Comparison of ENCODE assay signal across 2 cellular contexts in the genomic region with DNA sequence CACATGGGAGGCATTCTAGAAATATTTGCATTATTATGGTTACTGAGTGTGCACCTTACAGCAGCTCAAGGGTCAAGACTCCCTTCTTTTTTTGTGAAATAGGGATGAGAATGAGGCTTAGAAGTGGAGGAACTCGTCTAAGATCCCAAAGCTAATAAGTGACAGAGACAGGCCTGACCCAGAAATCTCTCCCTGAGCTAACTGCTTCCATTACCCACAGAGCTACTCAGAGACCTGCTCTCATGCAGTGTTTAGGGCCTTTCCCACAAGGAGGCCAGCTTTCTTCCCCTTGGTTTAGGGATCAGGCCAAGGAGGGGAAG.
TF ChIP-seq lines count a peak whose summit lies in the region.

No MANE protein-coding gene starts in this region.

TF ChIP-seq in SK-N-SH treated with all-trans-retinoic acid at 6 μM for 48 hours, 23 proteins besides CTCF, POLR2A, EP300 and RAD21 (continued from another document):
- TF ChIP-seq, protein P1, sequence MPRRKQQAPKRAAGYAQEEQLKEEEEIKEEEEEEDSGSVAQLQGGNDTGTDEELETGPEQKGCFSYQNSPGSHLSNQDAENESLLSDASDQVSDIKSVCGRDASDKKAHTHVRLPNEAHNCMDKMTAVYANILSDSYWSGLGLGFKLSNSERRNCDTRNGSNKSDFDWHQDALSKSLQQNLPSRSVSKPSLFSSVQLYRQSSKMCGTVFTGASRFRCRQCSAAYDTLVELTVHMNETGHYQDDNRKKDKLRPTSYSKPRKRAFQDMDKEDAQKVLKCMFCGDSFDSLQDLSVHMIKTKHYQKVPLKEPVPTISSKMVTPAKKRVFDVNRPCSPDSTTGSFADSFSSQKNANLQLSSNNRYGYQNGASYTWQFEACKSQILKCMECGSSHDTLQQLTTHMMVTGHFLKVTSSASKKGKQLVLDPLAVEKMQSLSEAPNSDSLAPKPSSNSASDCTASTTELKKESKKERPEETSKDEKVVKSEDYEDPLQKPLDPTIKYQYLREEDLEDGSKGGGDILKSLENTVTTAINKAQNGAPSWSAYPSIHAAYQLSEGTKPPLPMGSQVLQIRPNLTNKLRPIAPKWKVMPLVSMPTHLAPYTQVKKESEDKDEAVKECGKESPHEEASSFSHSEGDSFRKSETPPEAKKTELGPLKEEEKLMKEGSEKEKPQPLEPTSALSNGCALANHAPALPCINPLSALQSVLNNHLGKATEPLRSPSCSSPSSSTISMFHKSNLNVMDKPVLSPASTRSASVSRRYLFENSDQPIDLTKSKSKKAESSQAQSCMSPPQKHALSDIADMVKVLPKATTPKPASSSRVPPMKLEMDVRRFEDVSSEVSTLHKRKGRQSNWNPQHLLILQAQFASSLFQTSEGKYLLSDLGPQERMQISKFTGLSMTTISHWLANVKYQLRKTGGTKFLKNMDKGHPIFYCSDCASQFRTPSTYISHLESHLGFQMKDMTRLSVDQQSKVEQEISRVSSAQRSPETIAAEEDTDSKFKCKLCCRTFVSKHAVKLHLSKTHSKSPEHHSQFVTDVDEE (CRISPR knock-in tag; IDR thresholded peaks at IDR 0.05): no peak
- TF ChIP-seq ZNF70 (CRISPR knock-in tag; IDR thresholded peaks at IDR 0.05) (no peak), SNAI2 (CRISPR knock-in tag; IDR thresholded peaks at IDR 0.05) (no peak), OSR1 (CRISPR knock-in tag; IDR thresholded peaks at IDR 0.05) (no peak), PPARA (CRISPR knock-in tag; IDR thresholded peaks at IDR 0.05; ENCODE audit: borderline replicate concordance) (no peak), ISL1 (CRISPR knock-in tag; IDR thresholded peaks at IDR 0.05) (no peak), BACH2 (CRISPR knock-in tag; IDR thresholded peaks at IDR 0.05; ENCODE audit: borderline replicate concordance) (no peak)

TF ChIP-seq in GM23338, 12 proteins besides CTCF, POLR2A, EP300 and RAD21 (continued from another document):
- no peak for TF ChIP-seq ZNF462 (CRISPR knock-in tag; IDR thresholded peaks at IDR 0.05)
- TF ChIP-seq ZNF114 (CRISPR knock-in tag; IDR thresholded peaks at IDR 0.05): no peak
- no peak for TF ChIP-seq EZH2phosphoT487 (IDR thresholded peaks at IDR 0.05; ENCODE audit: unreplicated experiment)
- TF ChIP-seq POLR2AphosphoS5 (IDR thresholded peaks at IDR 0.05; ENCODE audit: low read depth): no peak
- no peak for TF ChIP-seq STAT1 (IDR thresholded peaks at IDR 0.05; ENCODE audit: unreplicated experiment)
- no peak for TF ChIP-seq JUNB (IDR thresholded peaks at IDR 0.05; ENCODE audit: unreplicated experiment)
- TF ChIP-seq, protein P2, sequence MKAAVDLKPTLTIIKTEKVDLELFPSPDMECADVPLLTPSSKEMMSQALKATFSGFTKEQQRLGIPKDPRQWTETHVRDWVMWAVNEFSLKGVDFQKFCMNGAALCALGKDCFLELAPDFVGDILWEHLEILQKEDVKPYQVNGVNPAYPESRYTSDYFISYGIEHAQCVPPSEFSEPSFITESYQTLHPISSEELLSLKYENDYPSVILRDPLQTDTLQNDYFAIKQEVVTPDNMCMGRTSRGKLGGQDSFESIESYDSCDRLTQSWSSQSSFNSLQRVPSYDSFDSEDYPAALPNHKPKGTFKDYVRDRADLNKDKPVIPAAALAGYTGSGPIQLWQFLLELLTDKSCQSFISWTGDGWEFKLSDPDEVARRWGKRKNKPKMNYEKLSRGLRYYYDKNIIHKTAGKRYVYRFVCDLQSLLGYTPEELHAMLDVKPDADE (IDR thresholded peaks at IDR 0.05): no peak
- TF ChIP-seq EZH2 (IDR thresholded peaks at IDR 0.05; ENCODE audit: low read depth, unreplicated experiment): no peak
- no peak for TF ChIP-seq NANOG (IDR thresholded peaks at IDR 0.05; ENCODE audit: borderline replicate concordance)
